In the genomic region with DNA sequence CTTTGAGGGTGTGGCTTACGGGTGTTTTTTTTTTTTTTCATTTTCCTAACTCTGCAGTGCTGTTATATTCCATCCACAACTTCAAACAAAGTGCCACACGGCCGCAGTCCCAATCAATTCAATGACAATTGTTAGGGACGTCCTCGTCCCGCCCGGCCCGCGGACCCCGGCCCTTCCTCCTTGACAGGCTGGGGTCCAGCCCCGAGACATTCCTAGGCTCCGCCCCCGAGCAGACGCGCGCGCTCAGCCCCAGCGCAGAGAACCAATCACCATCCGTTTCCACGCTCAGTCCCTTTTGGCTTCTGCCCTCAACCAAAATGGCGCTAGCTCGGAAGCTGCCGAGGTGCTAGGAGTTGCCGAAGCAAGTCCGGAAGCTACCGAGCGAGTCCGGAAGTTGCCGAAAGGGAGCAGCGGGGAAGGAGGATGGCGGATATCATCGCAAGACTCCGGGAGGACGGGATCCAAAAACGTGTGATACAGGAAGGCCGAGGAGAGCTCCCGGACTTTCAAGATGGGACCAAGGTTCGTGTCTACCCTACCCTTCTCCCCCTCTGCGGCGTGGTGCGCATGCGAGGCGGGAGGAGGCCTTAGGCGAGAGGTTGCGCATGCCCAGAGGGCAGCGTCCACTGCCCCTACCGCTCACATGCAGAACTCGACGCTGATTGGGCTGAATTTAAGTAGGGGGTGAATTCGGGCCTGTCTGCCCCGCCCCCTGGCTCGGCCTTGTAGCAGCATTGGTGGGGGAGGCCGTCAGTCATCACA, we compare ENCODE assay signal across 7 cellular contexts. TPM values are rescaled to one million over a fixed set of nuclear protein-coding genes. Genes with fewer than 3 reads are reported as not detected.
DNase-seq lines count a peak whose midpoint lies in the region; ATAC-seq and TF ChIP-seq lines count a peak whose summit lies in the region.

A gene (plus strand): TSS at position 291 of the 762 bp plus-strand sequence. CDS start 133 bp downstream, at position 424.

- WGBS in hepatocyte (ENCODE audit: low lambda C conversion rate, missing lambda C conversion rate), result 4% methylated on average over 53 of the region's 53 CpGs

- H3K27ac ChIP-seq in hepatocyte, result peak within 1 kb of the TSS; percentile 57

- peak; percentile 44 for ATAC-seq in GM18508 (IDR thresholded peaks at IDR 0.05; ENCODE audit: insufficient read depth, unreplicated experiment)
- ATAC-seq in HG03025 (IDR thresholded peaks at IDR 0.05; ENCODE audit: low FRiP score, unreplicated experiment), result peak; percentile 67

- peak within 1 kb of the TSS; percentile 34 for H3K4me3 ChIP-seq in hepatocyte

- peaks cover 10% of the 10 kb centered on the region for H3K4me1 ChIP-seq in hepatocyte (ENCODE audit: insufficient read depth)

- H3K79me2 ChIP-seq in hepatocyte, result peaks cover 26% of the 10 kb centered on the region

- TF ChIP-seq CTCF in hepatocyte (IDR thresholded peaks at IDR 0.05; ENCODE audit: poor library complexity), result no peak

- no peaks in the 10 kb centered on the region for H3K36me3 ChIP-seq in hepatocyte (replicated peaks; ENCODE audit: insufficient read depth, low read depth)

- no peaks in the 10 kb centered on the region for H3K9me2 ChIP-seq in hepatocyte (replicated peaks; ENCODE audit: insufficient read depth)

- peak within 1 kb of the TSS; percentile 77 for H3K4me2 ChIP-seq in hepatocyte

- no peaks in the 10 kb centered on the region for H3K27me3 ChIP-seq in hepatocyte

- peak; percentile 97 to 98 for DNase-seq in NCI-H2081 (lab: John Stamatoyannopoulos, UW)
- DNase-seq in T1000 (lab: John Stamatoyannopoulos, UW), result peak; percentile 96
- DNase-seq in astrocyte of the hippocampus (ENCODE audit: low read depth, low spot score), result peak; percentile 99
- peak; percentile 98 for DNase-seq in hepatocyte (ENCODE audit: low spot score)
- peak; percentile 99 for DNase-seq in retina

- peak within 1 kb of the TSS; percentile 73 for H2AFZ ChIP-seq in hepatocyte

- no peaks in the 10 kb centered on the region for H3K9me3 ChIP-seq in hepatocyte (ENCODE audit: low read depth)

- H4K20me1 ChIP-seq in hepatocyte (ENCODE audit: insufficient read depth, poor library complexity, severe bottlenecking), result no peaks in the 10 kb centered on the region

RNA-seq across cellular contexts. Expression of the gene that starts here (rescaled TPM):
- 35.3 and 50.7 TPM in 2 replicates for total RNA-seq in hepatocyte
- polyA plus RNA-seq in hepatocyte, result 44.0 and 45.2 TPM in 2 replicates

Comparison
In these comparisons a context has a peak if more than half of its experiments do, and no peak if none do; other contexts are left out.
1. Peak in every context shown above with its lines: DNase-seq, ATAC-seq, H3K4me3 ChIP-seq and H3K27ac ChIP-seq.